8 cellular contexts compared by ENCODE assay signal in genomic region chr12:49264466-49264872, GRCh38. TPM values are rescaled to one million over a fixed set of nuclear protein-coding genes. Genes with fewer than 3 reads are reported as not detected.
DNase-seq lines count a peak whose midpoint lies in the region; ATAC-seq, FAIRE-seq and TF ChIP-seq lines count a peak whose summit lies in the region.

No MANE protein-coding gene starts in this region.

- ATAC-seq in GM19328 (IDR thresholded peaks at IDR 0.05; ENCODE audit: unreplicated experiment) (peak; percentile 21), HG03342 (IDR thresholded peaks at IDR 0.05; ENCODE audit: unreplicated experiment) (peak; percentile 26), omental fat pad (ENCODE audit: low FRiP score) (peak; percentile 35)

- TF ChIP-seq CTCF in omental fat pad (IDR thresholded peaks at IDR 0.05) = no peak

- DNase-seq in CD1c-positive myeloid dendritic cell (ENCODE audit: extremely low spot score) = peak; percentile 63
- DNase-seq in activated CD4-positive, alpha-beta T cell treated with anti-CD3 and anti-CD28 coated beads for 48 hours = peak; percentile 64
- peak; percentile 76 to 80 for DNase-seq in erythroblast (lab: John Stamatoyannopoulos, UW)
- no peak for DNase-seq in omental fat pad (ENCODE audit: low spot score)
- DNase-seq in mucosa of gallbladder (ENCODE audit: low spot score) = no peak
- DNase-seq in HTR-8/SVneo (ENCODE audit: insufficient read length, low spot score) = no peak

- no peak for FAIRE-seq in HTR-8/SVneo (lab: Jason Lieb, UNC)

- no peak for TF ChIP-seq POLR2A in erythroblast (IDR thresholded peaks at IDR 0.05; ENCODE audit: low read length)

RNA-seq across cellular contexts. Expression of gene TUBA1C, which starts 0.4 kb away (rescaled TPM):
- 100 to 1,000 TPM in 3 of 4 donors, 10 to 100 TPM in 1; 67.8 to 649 (median 241) TPM for total RNA-seq in omental fat pad
- 99.4 TPM for total RNA-seq in mucosa of gallbladder

RNA-seq across cellular contexts. Expression of gene PRPH, which starts 30.5 kb away (rescaled TPM):
- total RNA-seq in omental fat pad (1 to 10 TPM; 1.3 to 4.4 (median 2.7) TPM), mucosa of gallbladder (6.3 TPM)

RNA-seq across cellular contexts. Expression of gene TROAP, which starts 58.6 kb away (rescaled TPM):
- 1 to 10 TPM in 1 of 4 donors, under 1 TPM in 1, not detected in 2; 0.37 to 1.6 TPM for total RNA-seq in omental fat pad
- total RNA-seq in mucosa of gallbladder = 2.0 TPM

Comparison
In these comparisons a context has a peak if more than half of its experiments do, and no peak if none do; other contexts are left out.
1. DNase-seq: peak in CD1c-positive myeloid dendritic cell (single experiment), activated CD4-positive, alpha-beta T cell treated with anti-CD3 and anti-CD28 coated beads for 48 hours (single experiment) and erythroblast (2 of 2); none in omental fat pad (single experiment), mucosa of gallbladder (single experiment) and HTR-8/SVneo (single experiment).
2. Peak in every context shown above with its lines, with median percentiles within 50 percentile points of each other: ATAC-seq.